Comparison of ENCODE assay signal across 20 cellular contexts in genomic region chr19:6413291-6413690, GRCh38. TPM values are rescaled to one million over a fixed set of nuclear protein-coding genes. Genes with fewer than 3 reads are reported as not detected.
"Had no signal": no experiment of that assay in that cellular context is flagged by ENCODE, and none has a peak within 500 bp of the region (broad histone marks: within the 10 kb centered on the region; RNA-seq: fewer than 3 reads in every experiment).

No MANE protein-coding gene starts in this region.

- H3K27me3 Mint-ChIP-seq: activated naive CD8-positive, alpha-beta T cell treated with anti-CD3 and anti-CD28 coated beads, Interleukin-2, amount 50 U/mL, for 24 hours; dendritic cell treated with granulocyte-macrophage colony-stimulating factor and Interleukin-4, amounts not matched to agents 40 ng/mL and 50 ng/mL, for 4 days had no signal

- H3K4me1 ChIP-seq: gastrocnemius medialis, lower lobe of right lung had no signal

- H3K4me3 Mint-ChIP-seq: activated naive CD4-positive, alpha-beta T cell treated with anti-CD3 and anti-CD28 coated beads for 36 hours; activated naive CD8-positive, alpha-beta T cell treated with anti-CD3 and anti-CD28 coated beads, Interleukin-2, amount 50 U/mL, for 24 hours; dendritic cell treated with granulocyte-macrophage colony-stimulating factor and Interleukin-4, amounts not matched to agents 40 ng/mL and 50 ng/mL, for 4 days; T-helper 2 cell treated with Interferon-gamma antibody and Interleukin-4, amounts not matched to agents 5 μg/mL and 100 μg/mL, for 36 hours had no signal

- H3K4me1 Mint-ChIP-seq: activated naive CD8-positive, alpha-beta T cell treated with anti-CD3 and anti-CD28 coated beads, Interleukin-2, amount 50 U/mL, for 24 hours had no signal

- ATAC-seq: gastrocnemius medialis had no signal

- H3K27ac Mint-ChIP-seq: activated naive CD4-positive, alpha-beta T cell treated with anti-CD3 and anti-CD28 coated beads for 36 hours; activated naive CD8-positive, alpha-beta T cell treated with anti-CD3 and anti-CD28 coated beads, Interleukin-2, amount 50 U/mL, for 24 hours; activated T-helper 2 cell treated with anti-CD3 and anti-CD28 coated beads, Interferon-gamma antibody, Interleukin-2, Interleukin-4, amounts not matched to agents 10 μg/mL and 5 μg/mL and 100 μg/mL, durations not matched to agents 14 hours and 24 hours and 36 hours; dendritic cell treated with granulocyte-macrophage colony-stimulating factor and Interleukin-4, amounts not matched to agents 40 ng/mL and 50 ng/mL, for 4 days; T-helper 2 cell treated with Interferon-gamma antibody and Interleukin-4, amounts not matched to agents 5 μg/mL and 100 μg/mL, for 36 hours had no signal

- H3K9me3 ChIP-seq: gastrocnemius medialis, heart left ventricle, lower lobe of right lung, suprapubic skin had no signal

- H3K4me3 ChIP-seq: gastrocnemius medialis, heart left ventricle, lower lobe of right lung, skin epidermis, suprapubic skin had no signal

- H3K9me3 Mint-ChIP-seq: activated naive CD4-positive, alpha-beta T cell treated with anti-CD3 and anti-CD28 coated beads for 36 hours; activated naive CD8-positive, alpha-beta T cell treated with anti-CD3 and anti-CD28 coated beads, Interleukin-2, amount 50 U/mL, for 24 hours; activated T-helper 2 cell treated with anti-CD3 and anti-CD28 coated beads, Interferon-gamma antibody, Interleukin-2, Interleukin-4, amounts not matched to agents 10 μg/mL and 5 μg/mL and 100 μg/mL, durations not matched to agents 14 hours and 24 hours and 36 hours; dendritic cell treated with granulocyte-macrophage colony-stimulating factor and Interleukin-4, amounts not matched to agents 40 ng/mL and 50 ng/mL, for 4 days; T-helper 2 cell treated with Interferon-gamma antibody and Interleukin-4, amounts not matched to agents 5 μg/mL and 100 μg/mL, for 36 hours had no signal

- H3K27ac ChIP-seq: epithelial cell of prostate, gastrocnemius medialis, suprapubic skin had no signal

- DNase-seq: activated CD4-positive, alpha-beta T cell treated with anti-CD3 and anti-CD28 coated beads, Interleukin-2, amount 50 U/mL, for 48 hours; activated naive CD4-positive, alpha-beta T cell treated with anti-CD3 and anti-CD28 coated beads for 36 hours; activated naive CD8-positive, alpha-beta T cell treated with anti-CD3 and anti-CD28 coated beads, Interleukin-2, amount 50 U/mL, for 24 hours; aorta; cerebellar nuclear complex; effector memory CD4-positive, alpha-beta T cell; gastrocnemius medialis; heart left ventricle; left cardiac atrium; lower lobe of right lung; stimulated activated CD4-positive, alpha-beta T cell treated with anti-CD3 and anti-CD28 coated beads, Interleukin-15, amount 100 ng/mL, for 24 hours; stimulated activated CD4-positive, alpha-beta T cell treated with anti-CD3 and anti-CD28 coated beads, Interleukin-4, amount 100 ng/mL, for 1 hour; stimulated activated naive CD4-positive, alpha-beta T cell treated with Interleukin-2 at 50 U/mL for 16 hours had no signal

- H3K27me3 ChIP-seq: gastrocnemius medialis, heart left ventricle, suprapubic skin had no signal

RNA-seq across cellular contexts. Expression of gene SLC25A41, which starts 20.3 kb away (rescaled TPM):
- total RNA-seq: activated naive CD4-positive, alpha-beta T cell treated with anti-CD3 and anti-CD28 coated beads for 36 hours; lower lobe of right lung; suprapubic skin; ureter had no signal
